8 cellular contexts compared by ENCODE assay signal in genomic region chr11:75344761-75345454, GRCh38. TPM values are rescaled to one million over a fixed set of nuclear protein-coding genes. Genes with fewer than 3 reads are reported as not detected.
A peak's percentile ranks its signal among the peaks of the same experiment; 100 is the strongest.
DNase-seq lines count a peak whose midpoint lies in the region; ATAC-seq and TF ChIP-seq lines count a peak whose summit lies in the region.

No MANE protein-coding gene starts in this region.

- H3K36me3 ChIP-seq in A673 (ENCODE audit: insufficient read depth, low read length, poor library complexity, severe bottlenecking) (no peaks in the 10 kb centered on the region), GM23248 (ENCODE audit: low read depth) (no peaks in the 10 kb centered on the region), muscle layer of colon (ENCODE audit: insufficient read depth, low read length) (no peaks in the 10 kb centered on the region), osteoblast (ENCODE audit: insufficient read depth, low read length) (no peaks in the 10 kb centered on the region)

- POLR2A ChIA-PET in A673 (lab: Charles Lee; ENCODE audit: low non-redundant PET): no interaction called here

- DNase-seq in A673 (ENCODE audit: low spot score) (no peak), GM23248 (peak; percentile 69), osteoblast (ENCODE audit: insufficient read length, low spot score, missing footprints) (no peak), AG20443 (ENCODE audit: low spot score) (no peak)

- H4K20me1 ChIP-seq in GM23248 (ENCODE audit: insufficient read depth): no peaks in the 10 kb centered on the region
- H4K20me1 ChIP-seq in osteoblast (ENCODE audit: insufficient read depth, low read length): peaks cover 8% of the 10 kb centered on the region

- BruUV-seq in A673 (replicated peaks; lab: Mats Ljungman, UMichigan): no TSS peak

- H2AFZ ChIP-seq in GM23248 (no peak overlapping the region), osteoblast (ENCODE audit: low read length) (no peak overlapping the region)

- H3K79me2 ChIP-seq in GM23248 (ENCODE audit: insufficient read depth) (no peaks in the 10 kb centered on the region), osteoblast (ENCODE audit: insufficient read depth, low read length) (no peaks in the 10 kb centered on the region)

- TF ChIP-seq CTCF in A673 (conservative IDR thresholded peaks at IDR 0.05; ENCODE audit: low read depth, low read length) (no peak), osteoblast (IDR thresholded peaks at IDR 0.05; ENCODE audit: extremely low read depth, low read depth, low read length) (no peak)

- ATAC-seq in HG03521 (IDR thresholded peaks at IDR 0.05; ENCODE audit: unreplicated experiment) (no peak), HG02798 (IDR thresholded peaks at IDR 0.05; ENCODE audit: poor library complexity, unreplicated experiment) (no peak)

- H3K27me3 ChIP-seq in A673 (replicated peaks; ENCODE audit: insufficient read depth, low read depth, low read length, poor library complexity) (no peaks in the 10 kb centered on the region), GM23248 (replicated peaks; ENCODE audit: insufficient read depth) (no peaks in the 10 kb centered on the region), muscle layer of colon (ENCODE audit: control insufficient read depth in 1 of 2, insufficient read depth in 2 of 2, low read length in 2 of 2) (no peaks in the 10 kb centered on the region), osteoblast (ENCODE audit: insufficient read depth, low read length) (no peaks in the 10 kb centered on the region)

- intact Hi-C loops in A673 (cut with micrococcal nuclease; ENCODE audit: unreplicated experiment): no loop called here

- H3K9ac ChIP-seq in GM23248 (no peak overlapping the region), muscle layer of colon (ENCODE audit: low read length) (no peak overlapping the region)

- WGBS in GM23248 (ENCODE audit: low coverage in 1 of 2, low lambda C conversion rate in 2 of 2, missing lambda C conversion rate in 2 of 2), 2 experiments: 71 to 75% methylated on average over 11 of the region's 11 CpGs

- no peaks in the 10 kb centered on the region for H3K9me3 ChIP-seq in A673 (ENCODE audit: low read depth, low read length, poor library complexity, severe bottlenecking)
- H3K9me3 ChIP-seq in GM23248 (ENCODE audit: low read depth): no peaks in the 10 kb centered on the region
- no peaks in the 10 kb centered on the region for H3K9me3 ChIP-seq in muscle layer of colon (ENCODE audit: low read length)
- no peaks in the 10 kb centered on the region for H3K9me3 ChIP-seq in osteoblast (ENCODE audit: low read depth, low read length)

- no peaks in the 10 kb centered on the region for H3K9me2 ChIP-seq in GM23248 (ENCODE audit: insufficient read depth)

- CTCF ChIA-PET in A673 (lab: Charles Lee): no interaction called here

- no peak overlapping the region for H3K4me3 ChIP-seq in A673 (ENCODE audit: low read depth, low read length, poor library complexity, severe bottlenecking)
- H3K4me3 ChIP-seq in GM23248: no peak overlapping the region
- no peak overlapping the region for H3K4me3 ChIP-seq in muscle layer of colon (ENCODE audit: low read depth in 1 of 2, low read length in 2 of 2)
- no peak overlapping the region for H3K4me3 ChIP-seq in osteoblast (ENCODE audit: insufficient read depth, low read length)

- H3K4me2 ChIP-seq in GM23248 (ENCODE audit: unreplicated experiment) (no peak overlapping the region), osteoblast (ENCODE audit: insufficient read depth, low read length) (no peak overlapping the region)

- in situ Hi-C loops in GM23248 (cut with MboI): no loop called here

- H3F3A ChIP-seq in GM23248 (ENCODE audit: insufficient read depth): peaks cover 31% of the 10 kb centered on the region

- H3K27ac ChIP-seq in A673 (ENCODE audit: low read depth, low read length, poor library complexity, severe bottlenecking): peak overlapping the region; percentile 84
- no peak overlapping the region for H3K27ac ChIP-seq in GM23248
- H3K27ac ChIP-seq in angular gyrus (ENCODE audit: low read depth, low read length): peak overlapping the region; percentile 0
- H3K27ac ChIP-seq in muscle layer of colon (ENCODE audit: low read depth, low read length): peak overlapping the region; percentile 93
- H3K27ac ChIP-seq in osteoblast (ENCODE audit: low read depth, low read length): no peak overlapping the region

- H3K4me1 ChIP-seq in A673 (ENCODE audit: insufficient read depth, low read length, poor library complexity, severe bottlenecking) (peaks cover 86% of the 10 kb centered on the region), GM23248 (ENCODE audit: insufficient read depth) (peaks cover 27% of the 10 kb centered on the region), muscle layer of colon (ENCODE audit: insufficient read depth, low read length) (peaks cover 96% of the 10 kb centered on the region), osteoblast (ENCODE audit: insufficient read depth, low read length) (peaks cover 42% of the 10 kb centered on the region)

RNA-seq across cellular contexts. Expression of gene ARRB1, which starts 6.6 kb away (rescaled TPM):
- total RNA-seq in A673 (2021) (37.8 and 62.0 TPM in 2 replicates), osteoblast (14.5 and 19.4 TPM in 2 replicates)
- total RNA-seq in GM23248 (2014; rRNA removed; shearing (Covaris generic)): 2.1 and 3.1 TPM in 2 replicates
- polyA plus RNA-seq in GM23248 (2016; fragmentation: Nextera tagmentation; extraction: Ambion mirVana): 2.0 and 2.2 TPM in 2 replicates

RNA-seq across cellular contexts. Expression of gene RPS3, which starts 54.4 kb away (rescaled TPM):
- total RNA-seq in A673 (2021) (2,875 and 2,961 TPM in 2 replicates), osteoblast (1,511 and 1,512 TPM in 2 replicates)
- 915 and 1,048 TPM in 2 replicates for total RNA-seq in GM23248 (2014; rRNA removed; shearing (Covaris generic))
- 896 and 915 TPM in 2 replicates for polyA plus RNA-seq in GM23248 (2016; fragmentation: Nextera tagmentation; extraction: Ambion mirVana)

Comparison
In these comparisons a context has a peak if more than half of its experiments do, and no peak if none do; other contexts are left out.
1. H3K27ac ChIP-seq: peak in A673 (single experiment), angular gyrus (single experiment) and muscle layer of colon (single experiment); none in GM23248 (single experiment) and osteoblast (single experiment).